ENCODE assay signal across 8 cellular contexts in the genomic region with DNA sequence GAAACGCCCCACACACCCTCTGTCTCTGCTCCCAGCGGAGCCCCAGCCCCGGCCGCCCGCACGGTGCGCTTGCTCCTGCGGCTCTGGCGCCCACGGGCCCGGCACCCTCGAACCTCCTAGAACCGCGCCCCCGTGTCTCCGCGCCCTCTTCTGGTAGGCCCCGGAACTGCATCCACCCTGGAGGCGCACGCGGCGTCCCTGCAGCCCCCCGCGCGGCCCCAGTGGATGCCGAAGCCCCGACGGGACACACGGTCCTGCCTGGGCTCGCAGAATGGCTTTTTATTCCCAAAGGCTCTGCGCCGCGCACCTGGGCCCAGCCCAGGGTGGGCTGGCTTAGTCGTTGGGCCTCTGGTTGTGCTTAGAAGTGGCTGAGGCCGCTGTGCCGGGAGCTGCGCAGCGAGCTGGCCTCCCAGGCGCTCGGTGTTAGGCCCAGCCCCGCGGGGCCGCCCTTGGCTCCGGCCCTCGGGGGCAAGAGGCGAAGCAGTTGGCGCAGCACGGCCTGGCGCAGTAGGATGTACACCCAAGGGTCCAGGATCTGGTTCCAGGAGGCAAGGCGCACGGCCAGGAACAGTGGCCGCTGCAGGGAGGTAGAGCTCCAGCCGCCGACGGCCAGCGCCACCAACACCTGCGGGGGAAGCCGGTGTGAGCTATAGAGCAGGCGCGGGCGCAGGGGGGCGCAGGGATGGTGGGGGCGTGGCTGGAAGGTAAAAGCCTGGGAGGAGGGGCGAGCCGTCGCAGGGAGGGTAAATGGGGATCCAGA. TPM values are rescaled to one million over a fixed set of nuclear protein-coding genes. Genes with fewer than 3 reads are reported as not detected.
A peak's percentile ranks its signal among the peaks of the same experiment; 100 is the strongest.
DNase-seq lines count a peak whose midpoint lies in the region; ATAC-seq, FAIRE-seq and TF ChIP-seq lines count a peak whose summit lies in the region.

No MANE protein-coding gene starts in this region.

- H3K4me3 Mint-ChIP-seq in progenitor cell of endocrine pancreas (ENCODE audit: low read depth): peak overlapping the region; percentile 47

- H3K4me1 ChIP-seq in RWPE2 (ENCODE audit: insufficient read depth, poor library complexity, severe bottlenecking): peaks cover 16% of the 10 kb centered on the region

- H3K36me3 Mint-ChIP-seq in progenitor cell of endocrine pancreas (ENCODE audit: insufficient read depth): peaks cover 10% of the 10 kb centered on the region

- peak; percentile 94 for TF ChIP-seq CTCF in RWPE2 (IDR thresholded peaks at IDR 0.05; ENCODE audit: poor library complexity, severe bottlenecking)
- TF ChIP-seq CTCF in progenitor cell of endocrine pancreas (IDR thresholded peaks at IDR 0.05; ENCODE audit: unreplicated experiment): peak; percentile 97

- peak in 10 of 14 donors; percentile 10 to 61 (median 28) for DNase-seq in C1 segment of cervical spinal cord (lab: John Stamatoyannopoulos, UW)
- peak; percentile 69 for DNase-seq in HTR-8/SVneo (ENCODE audit: insufficient read length, low spot score)
- DNase-seq in RWPE2 (ENCODE audit: low spot score): no peak
- DNase-seq in activated gamma-delta T cell treated with anti-CD3 and anti-CD28 coated beads, Interleukin-2, amount 50 U/mL, for 16 hours (ENCODE audit: low read depth): peak; percentile 88
- peak; percentile 46 to 91 (median 81) for DNase-seq in head of caudate nucleus
- DNase-seq in progenitor cell of endocrine pancreas (ENCODE audit: low spot score, unreplicated experiment): peak; percentile 88
- DNase-seq in ureter (ENCODE audit: low spot score): peak; percentile 66

- FAIRE-seq in HTR-8/SVneo (lab: Jason Lieb, UNC): no peak

- H3K9me3 ChIP-seq in RWPE2 (ENCODE audit: severe bottlenecking): no peaks in the 10 kb centered on the region

- H3K27me3 ChIP-seq in RWPE2 (ENCODE audit: insufficient read depth, poor library complexity, severe bottlenecking): no peaks in the 10 kb centered on the region

- no peak overlapping the region for H3K4me3 ChIP-seq in RWPE2 (ENCODE audit: severe bottlenecking)

- no peak overlapping the region for H3K27ac ChIP-seq in RWPE2 (ENCODE audit: poor library complexity, severe bottlenecking)

- H3K4me1 Mint-ChIP-seq in progenitor cell of endocrine pancreas (ENCODE audit: low read depth): peaks cover 3% of the 10 kb centered on the region

- peak; percentile 20 for ATAC-seq in RWPE2 (ENCODE audit: low read depth)
- no peak for ATAC-seq in HG02623 (IDR thresholded peaks at IDR 0.05; ENCODE audit: unreplicated experiment)

- no peaks in the 10 kb centered on the region for H3K9me3 Mint-ChIP-seq in progenitor cell of endocrine pancreas (ENCODE audit: low read depth)

- H3K27ac Mint-ChIP-seq in progenitor cell of endocrine pancreas: no peak overlapping the region

- H3K36me3 ChIP-seq in RWPE2 (ENCODE audit: low read depth): peaks cover 1% of the 10 kb centered on the region

- intact Hi-C loops in head of caudate nucleus (cut with DNase I): loop anchor here (5.0 kb wide), 1 partner anchor 335 kb away; the partner anchor contains the start of gene ASF1B

- H3K27me3 Mint-ChIP-seq in progenitor cell of endocrine pancreas: no peaks in the 10 kb centered on the region

RNA-seq across cellular contexts. Expression of gene PTGER1, which starts 2.8 kb away (rescaled TPM):
- total RNA-seq in progenitor cell of endocrine pancreas (0.34 and 0.84 TPM in 2 replicates), ureter (3.0 TPM)

RNA-seq across cellular contexts. Expression of gene GIPC1, which starts 23.5 kb away (rescaled TPM):
- total RNA-seq in progenitor cell of endocrine pancreas (66.5 and 77.4 TPM in 2 replicates), ureter (141 TPM)

RNA-seq across cellular contexts. Expression of gene PKN1, which starts 39.3 kb away (rescaled TPM):
- total RNA-seq in progenitor cell of endocrine pancreas (106 TPM in 2 replicates), ureter (51.7 TPM)

RNA-seq across cellular contexts. Expression of gene DNAJB1, which starts 45.8 kb away (rescaled TPM):
- total RNA-seq in progenitor cell of endocrine pancreas (94.7 and 97.0 TPM in 2 replicates), ureter (81.6 TPM)

RNA-seq across cellular contexts. Expression of gene DDX39A, which starts 53.2 kb away (rescaled TPM):
- 66.9 and 74.2 TPM in 2 replicates for total RNA-seq in progenitor cell of endocrine pancreas
- total RNA-seq in ureter: 55.2 TPM
